In the genomic region with DNA sequence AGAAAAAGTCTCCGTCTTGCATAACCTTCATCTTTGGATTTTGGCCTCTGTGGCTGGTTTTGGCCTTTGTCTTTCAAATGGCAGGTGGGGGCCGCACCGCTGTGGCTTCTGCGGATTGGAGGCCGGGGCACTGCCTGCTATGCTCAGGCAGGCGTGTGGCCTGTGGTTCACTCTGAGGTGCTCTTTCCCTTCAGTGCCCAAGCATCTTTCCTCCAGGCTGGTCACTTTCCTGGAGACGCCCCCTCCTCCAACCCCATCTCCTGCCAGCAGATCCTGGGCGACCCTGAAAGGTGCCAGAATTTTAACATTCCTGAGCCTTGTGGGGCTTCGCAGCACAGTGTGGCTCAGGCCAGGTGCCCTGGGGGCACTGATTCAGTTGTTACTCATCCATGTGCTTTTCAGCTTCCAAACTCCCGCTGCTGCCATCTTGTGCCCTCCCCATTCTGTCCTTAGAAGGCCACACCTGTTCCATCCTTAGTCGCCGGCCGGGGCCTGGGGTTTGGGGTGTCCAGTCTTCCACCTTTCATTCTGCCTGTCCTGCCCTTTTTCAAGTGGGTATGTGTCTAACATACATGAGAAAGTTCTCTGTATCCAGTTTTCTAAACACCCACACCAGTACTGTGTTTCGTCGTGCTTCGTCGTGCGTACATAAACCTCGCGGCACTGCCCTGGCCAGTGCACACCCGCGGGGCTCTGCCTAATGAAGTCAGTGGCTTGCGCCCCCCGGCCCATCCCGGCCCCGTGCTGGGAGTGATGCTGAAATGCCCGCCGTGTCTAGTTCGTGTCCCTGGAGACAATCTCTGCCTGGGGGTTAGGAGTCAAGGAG, we compare ENCODE assay signal across 19 cellular contexts. TPM values are rescaled to one million over a fixed set of nuclear protein-coding genes. Genes with fewer than 3 reads are reported as not detected.
DNase-seq lines count a peak whose midpoint lies in the region; ATAC-seq and TF ChIP-seq lines count a peak whose summit lies in the region.
"Had no signal": no experiment of that assay in that cellular context is flagged by ENCODE, and none has a peak within 500 bp of the region (broad histone marks: within the 10 kb centered on the region; RNA-seq: fewer than 3 reads in every experiment).

No MANE protein-coding gene starts in this region.

- H3K36me3 Mint-ChIP-seq in activated T-helper 1 cell treated with anti-CD3 and anti-CD28 coated beads, Interleukin-12 subunit alpha, Interleukin-12 subunit beta, Interleukin-2, Interleukin-4 antibody, amounts not matched to agents 30 ng/mL and 10 ng/mL and 1 ng/mL, durations not matched to agents 14 hours and 24 hours and 36 hours (ENCODE audit: low read depth), result peaks cover 35% of the 10 kb centered on the region

- H3K9me3 Mint-ChIP-seq in activated T-helper 1 cell treated with anti-CD3 and anti-CD28 coated beads, Interleukin-12 subunit alpha, Interleukin-12 subunit beta, Interleukin-2, Interleukin-4 antibody, amounts not matched to agents 30 ng/mL and 10 ng/mL and 1 ng/mL, durations not matched to agents 14 hours and 24 hours and 36 hours, result peaks cover 18% of the 10 kb centered on the region

- peak in 2 of 3 donors; percentile 44 to 45 for DNase-seq in right cardiac atrium
- DNase-seq in heart right ventricle, result no peak
- no peak for DNase-seq in WERI-Rb-1
- peak; percentile 60 for DNase-seq in iPS-NIHi11 (ENCODE audit: low spot score)
- no peak for DNase-seq in activated T-helper 1 cell treated with anti-CD3 and anti-CD28 coated beads, Interleukin-12 subunit alpha, Interleukin-12 subunit beta, Interleukin-2, Interleukin-4 antibody, amounts not matched to agents 30 ng/mL and 10 ng/mL and 1 ng/mL, durations not matched to agents 14 hours and 24 hours and 36 hours (ENCODE audit: low spot score)
- DNase-seq in NK-92 treated with Interleukin-12 subunit alpha and Interleukin-12 subunit beta, amount 100 ng/mL, for 24 hours (lab: John Stamatoyannopoulos, UW), result no peak
- DNase-seq in T-helper 1 cell, result no peak
- DNase-seq in effector CD8-positive, alpha-beta T cell (lab: John Stamatoyannopoulos, UW), result no peak
- DNase-seq: 8988T; activated CD4-positive, alpha-beta T cell treated with anti-CD3 and anti-CD28 coated beads, Interleukin-2, amount 50 U/mL, for 4 hours; activated T-cell treated with anti-CD3 and anti-CD28 coated beads, Interleukin-2, amount 50 U/mL, for 4 hours; adrenal gland; erythroblast; GOT3; KG1; NCI-H524; upper lobe of right lung had no signal

- H3K9me3 ChIP-seq in right cardiac atrium (ENCODE audit: control insufficient read depth, low read length), result no peaks in the 10 kb centered on the region
- peaks cover 0 to 8% (median 0%) of the 10 kb centered on the region in 11 donors for H3K9me3 ChIP-seq in heart right ventricle
- no peaks in the 10 kb centered on the region for H3K9me3 ChIP-seq in WERI-Rb-1 (ENCODE audit: severe bottlenecking)
- H3K9me3 ChIP-seq: adrenal gland, upper lobe of right lung had no signal

- no peak for ATAC-seq in right cardiac atrium
- ATAC-seq in heart right ventricle, result no peak
- ATAC-seq: activated T-cell treated with anti-CD3 and anti-CD28 coated beads, Interleukin-2, amount 50 U/mL, for 4 hours; stimulated activated effector memory CD8-positive, alpha-beta T cell treated with anti-CD3 and anti-CD28 coated beads, Interleukin-12 subunit alpha, Interleukin-12 subunit beta, amount 100 ng/mL, for 72 hours had no signal

- H3K36me3 ChIP-seq in heart right ventricle, result peaks cover 0 to 31% (median 0%) of the 10 kb centered on the region in 9 donors
- H3K36me3 ChIP-seq in WERI-Rb-1, result peaks cover 45% of the 10 kb centered on the region
- H3K36me3 ChIP-seq: adrenal gland had no signal

- 89% methylated on average over 29 of the region's 29 CpGs for WGBS in right cardiac atrium
- 93 to 94% methylated on average over 29 of the region's 29 CpGs for WGBS in heart right ventricle, 2 donors

- H3K27me3 ChIP-seq in right cardiac atrium (ENCODE audit: control insufficient read depth, insufficient read depth), result no peaks in the 10 kb centered on the region
- no peaks in the 10 kb centered on the region for H3K27me3 ChIP-seq in heart right ventricle
- no peaks in the 10 kb centered on the region for H3K27me3 ChIP-seq in WERI-Rb-1 (ENCODE audit: insufficient read depth, low read depth, severe bottlenecking)
- H3K27me3 ChIP-seq: adrenal gland, left lung, upper lobe of right lung had no signal

- H3K4me3 ChIP-seq in right cardiac atrium (ENCODE audit: low read length), result no peak overlapping the region
- no peak overlapping the region for H3K4me3 ChIP-seq in heart right ventricle
- H3K4me3 ChIP-seq in WERI-Rb-1 (ENCODE audit: low read depth, low read length), result no peak overlapping the region
- H3K4me3 ChIP-seq: adrenal gland, left lung, upper lobe of right lung had no signal

- H3K27ac ChIP-seq in right cardiac atrium (ENCODE audit: low read length), result no peak overlapping the region
- no peak overlapping the region for H3K27ac ChIP-seq in heart right ventricle
- peak overlapping the region; percentile 71; the same call in 1 of the 2 replicates for H3K27ac ChIP-seq in WERI-Rb-1
- H3K27ac ChIP-seq: left lung, upper lobe of right lung had no signal

- H3K4me1 Mint-ChIP-seq in activated T-helper 1 cell treated with anti-CD3 and anti-CD28 coated beads, Interleukin-12 subunit alpha, Interleukin-12 subunit beta, Interleukin-2, Interleukin-4 antibody, amounts not matched to agents 30 ng/mL and 10 ng/mL and 1 ng/mL, durations not matched to agents 14 hours and 24 hours and 36 hours (ENCODE audit: low read depth), result peaks cover 19% of the 10 kb centered on the region

- no peak overlapping the region for H3K4me3 Mint-ChIP-seq in activated T-helper 1 cell treated with anti-CD3 and anti-CD28 coated beads, Interleukin-12 subunit alpha, Interleukin-12 subunit beta, Interleukin-2, Interleukin-4 antibody, amounts not matched to agents 30 ng/mL and 10 ng/mL and 1 ng/mL, durations not matched to agents 14 hours and 24 hours and 36 hours
- H3K4me3 Mint-ChIP-seq: activated T-cell treated with anti-CD3 and anti-CD28 coated beads, Interleukin-2, amount 50 U/mL, for 4 hours; stimulated activated effector memory CD8-positive, alpha-beta T cell treated with anti-CD3 and anti-CD28 coated beads, Interleukin-12 subunit alpha, Interleukin-12 subunit beta, amount 100 ng/mL, for 72 hours had no signal

- TF ChIP-seq CTCF in heart right ventricle (IDR thresholded peaks at IDR 0.05), result no peak
- TF ChIP-seq CTCF in WERI-Rb-1 (IDR thresholded peaks at IDR 0.05; ENCODE audit: low read depth, low read length), result no peak

- H3K27ac Mint-ChIP-seq in activated T-helper 1 cell treated with anti-CD3 and anti-CD28 coated beads, Interleukin-12 subunit alpha, Interleukin-12 subunit beta, Interleukin-2, Interleukin-4 antibody, amounts not matched to agents 30 ng/mL and 10 ng/mL and 1 ng/mL, durations not matched to agents 14 hours and 24 hours and 36 hours, result no peak overlapping the region
- H3K27ac Mint-ChIP-seq: stimulated activated effector memory CD8-positive, alpha-beta T cell treated with anti-CD3 and anti-CD28 coated beads, Interleukin-12 subunit alpha, Interleukin-12 subunit beta, amount 100 ng/mL, for 72 hours had no signal

- H3K27me3 Mint-ChIP-seq in activated T-helper 1 cell treated with anti-CD3 and anti-CD28 coated beads, Interleukin-12 subunit alpha, Interleukin-12 subunit beta, Interleukin-2, Interleukin-4 antibody, amounts not matched to agents 30 ng/mL and 10 ng/mL and 1 ng/mL, durations not matched to agents 14 hours and 24 hours and 36 hours (ENCODE audit: insufficient read depth), result peaks cover 2% of the 10 kb centered on the region

- H3K4me1 ChIP-seq in right cardiac atrium (ENCODE audit: control insufficient read depth, insufficient read depth, low read length) (no peaks in the 10 kb centered on the region), heart right ventricle (peaks cover 5 to 21% (median 14%) of the 10 kb centered on the region in 9 donors)

- intact Hi-C loops in right cardiac atrium (cut with DNase I), result loop anchor here in 1 of 4 donors (5.0 kb wide), 1 partner anchor 143 kb away; no protein-coding TSS in a partner anchor
- intact Hi-C loops in heart right ventricle (cut with DNase I), result loop anchor here in 3 of 10 donors (5.0 kb wide), 1 partner anchor 143 kb away; no protein-coding TSS in a partner anchor
- intact Hi-C loops in activated T-helper 1 cell treated with anti-CD3 and anti-CD28 coated beads, Interleukin-12 subunit alpha, Interleukin-12 subunit beta, Interleukin-2, Interleukin-4 antibody, amounts not matched to agents 30 ng/mL and 10 ng/mL and 1 ng/mL, durations not matched to agents 14 hours and 24 hours and 36 hours (cut with micrococcal nuclease), result loop anchor here (2.0 kb wide), 2 partner anchors 13 to 27 kb away; partner anchors contain the start of genes MTG2, PSMA7 and SS18L1

RNA-seq across cellular contexts. Expression of gene SS18L1, which starts 12.1 kb away (rescaled TPM):
- total RNA-seq in right cardiac atrium (1 to 10 TPM; 7.8 to 8.8 (median 8.1) TPM), heart right ventricle (10 to 100 TPM in 2 of 10 donors, 1 to 10 TPM in 8; 6.6 to 11.7 (median 7.4) TPM)
- polyA plus RNA-seq in right cardiac atrium (6.2 TPM), heart right ventricle (10 to 100 TPM in 1 of 2 donors, 1 to 10 TPM in 1; 5.2 to 22.3 TPM)
- total RNA-seq in activated T-helper 1 cell treated with anti-CD3 and anti-CD28 coated beads, Interleukin-12 subunit alpha, Interleukin-12 subunit beta, Interleukin-2, Interleukin-4 antibody, amounts not matched to agents 30 ng/mL and 10 ng/mL and 1 ng/mL, durations not matched to agents 14 hours and 24 hours and 36 hours, result 24.3 and 29.4 TPM in 2 replicates

RNA-seq across cellular contexts. Expression of gene PSMA7, which starts 12.4 kb away (rescaled TPM):
- total RNA-seq in right cardiac atrium, result 100 to 1,000 TPM; 178 to 215 (median 206) TPM
- polyA plus RNA-seq in right cardiac atrium, result 244 TPM
- 100 to 1,000 TPM; 172 to 296 (median 200) TPM for total RNA-seq in heart right ventricle
- polyA plus RNA-seq in heart right ventricle, result 100 to 1,000 TPM; 143 to 567 TPM
- total RNA-seq in activated T-helper 1 cell treated with anti-CD3 and anti-CD28 coated beads, Interleukin-12 subunit alpha, Interleukin-12 subunit beta, Interleukin-2, Interleukin-4 antibody, amounts not matched to agents 30 ng/mL and 10 ng/mL and 1 ng/mL, durations not matched to agents 14 hours and 24 hours and 36 hours, result 444 and 450 TPM in 2 replicates

RNA-seq across cellular contexts. Expression of gene MTG2, which starts 27.2 kb away (rescaled TPM):
- total RNA-seq in right cardiac atrium (10 to 100 TPM; 20.4 to 25.7 (median 25.1) TPM), heart right ventricle (10 to 100 TPM; 21.5 to 30.4 (median 28.2) TPM)
- polyA plus RNA-seq in right cardiac atrium (29.2 TPM), heart right ventricle (10 to 100 TPM; 25.4 to 55.5 TPM)
- 45.4 and 46.3 TPM in 2 replicates for total RNA-seq in activated T-helper 1 cell treated with anti-CD3 and anti-CD28 coated beads, Interleukin-12 subunit alpha, Interleukin-12 subunit beta, Interleukin-2, Interleukin-4 antibody, amounts not matched to agents 30 ng/mL and 10 ng/mL and 1 ng/mL, durations not matched to agents 14 hours and 24 hours and 36 hours

RNA-seq across cellular contexts. Expression of gene LSM14B, which starts 33.4 kb away (rescaled TPM):
- total RNA-seq in right cardiac atrium, result 10 to 100 TPM; 32.9 to 45.7 (median 40.9) TPM
- polyA plus RNA-seq in right cardiac atrium, result 27.6 TPM
- total RNA-seq in heart right ventricle, result 10 to 100 TPM; 50.8 to 63.7 (median 60.5) TPM
- 10 to 100 TPM; 15.7 to 41.7 TPM for polyA plus RNA-seq in heart right ventricle
- total RNA-seq in activated T-helper 1 cell treated with anti-CD3 and anti-CD28 coated beads, Interleukin-12 subunit alpha, Interleukin-12 subunit beta, Interleukin-2, Interleukin-4 antibody, amounts not matched to agents 30 ng/mL and 10 ng/mL and 1 ng/mL, durations not matched to agents 14 hours and 24 hours and 36 hours, result 39.6 and 43.2 TPM in 2 replicates

Comparison
In these comparisons a context has a peak if more than half of its experiments do, and no peak if none do; other contexts are left out.
1. DNase-seq: peak in right cardiac atrium (2 of 3) and iPS-NIHi11 (single experiment); none in heart right ventricle (0 of 2), WERI-Rb-1 (single experiment), activated T-helper 1 cell treated with anti-CD3 and anti-CD28 coated beads, Interleukin-12 subunit alpha, Interleukin-12 subunit beta, Interleukin-2, Interleukin-4 antibody, amounts not matched to agents 30 ng/mL and 10 ng/mL and 1 ng/mL, durations not matched to agents 14 hours and 24 hours and 36 hours (single experiment), NK-92 treated with Interleukin-12 subunit alpha and Interleukin-12 subunit beta, amount 100 ng/mL, for 24 hours (single experiment), T-helper 1 cell (0 of 5) and effector CD8-positive, alpha-beta T cell (single experiment).